Comparison of ENCODE assay signal across 8 cellular contexts in genomic region chr7:38341172-38341705, GRCh38.
DNase-seq lines count a peak whose midpoint lies in the region; ATAC-seq and TF ChIP-seq lines count a peak whose summit lies in the region.
"Not testable (repeated sequence)": the region's sequence is repeated elsewhere in the genome, so short reads cannot be mapped to it uniquely, and the experiment has no call there.

No MANE protein-coding gene starts in this region.

- H3K4me2 ChIP-seq in Loucy (ENCODE audit: low read depth, low read length, poor library complexity, severe bottlenecking) = peak overlapping the region; percentile 68
- H3K4me2 ChIP-seq in neural progenitor cell = not testable (repeated sequence)

- not testable (repeated sequence) for H3K9me3 ChIP-seq in Loucy (ENCODE audit: insufficient read depth, low read depth, low read length); adrenal gland (replicated peaks in 1 of 3); neural progenitor cell (ENCODE audit: low read depth)

- peak overlapping the region in 1 of 5 donors; percentile 51 for H3K27ac ChIP-seq in adrenal gland
- not testable (repeated sequence) for H3K27ac ChIP-seq in neural progenitor cell

- H3K4me1 ChIP-seq in Loucy (ENCODE audit: insufficient read depth, low read length, poor library complexity, severe bottlenecking) = peaks cover 17% of the 10 kb centered on the region
- H3K4me1 ChIP-seq in adrenal gland (replicated peaks in 1 of 2) = peaks cover 0 to 11% of the 10 kb centered on the region in 2 donors
- not testable (repeated sequence) for H3K4me1 ChIP-seq in neural progenitor cell

- 61 to 77% (median 73%) methylated on average over 1 to 2 of the region's 2 CpGs for WGBS in adrenal gland, 4 donors

- H3K4me3 ChIP-seq in Loucy (ENCODE audit: low read length, poor library complexity, severe bottlenecking) = peak overlapping the region; percentile 51
- not testable (repeated sequence) for H3K4me3 ChIP-seq in adrenal gland, neural progenitor cell

- H3K27me3 ChIP-seq in Loucy (ENCODE audit: insufficient read depth, low read length, poor library complexity, severe bottlenecking); adrenal gland; neural progenitor cell: not testable (repeated sequence)

- H3K4me1 Mint-ChIP-seq in neural progenitor cell = not testable (repeated sequence)

- H3K4me3 Mint-ChIP-seq in neural progenitor cell = not testable (repeated sequence)

- H3K36me3 ChIP-seq in Loucy (ENCODE audit: insufficient read depth, low read length); adrenal gland (replicated peaks in 1 of 2); neural progenitor cell: not testable (repeated sequence)

- CTCF ChIA-PET in GM10248 (lab: Yijun Ruan, JAX) = interaction anchor here (0.7 to 3.2 kb wide), 6 partner anchors 11 to 125 kb away, joined by 3 to 13 read pairs (median 6); no protein-coding TSS in a partner anchor

- H3K27me3 Mint-ChIP-seq in neural progenitor cell (ENCODE audit: insufficient read depth, low read depth) = not testable (repeated sequence)

- H3K27ac Mint-ChIP-seq in neural progenitor cell = not testable (repeated sequence)

- H3K79me2 ChIP-seq in Loucy (ENCODE audit: insufficient read depth, low read length); neural progenitor cell (ENCODE audit: low read depth): not testable (repeated sequence)

- not testable (repeated sequence) for H3K9me2 ChIP-seq in Loucy (replicated peaks; ENCODE audit: low read depth, low read length)

- TF ChIP-seq POLR2A in adrenal gland (IDR thresholded peaks at IDR 0.05) = not testable (repeated sequence)

- H3K9ac ChIP-seq in Loucy (ENCODE audit: low read depth, low read length, poor library complexity, severe bottlenecking) = peak overlapping the region; percentile 59
- not testable (repeated sequence) for H3K9ac ChIP-seq in neural progenitor cell

- not testable (repeated sequence) for H3F3A ChIP-seq in Loucy (ENCODE audit: low read depth); neural progenitor cell (ENCODE audit: low read depth)

- peak; percentile 18 for TF ChIP-seq CTCF in GM10248 (IDR thresholded peaks at IDR 0.05; ENCODE audit: control extremely low read depth, extremely low read depth, low read depth, missing control alignments)
- peak; percentile 40 for TF ChIP-seq CTCF in Loucy (conservative IDR thresholded peaks at IDR 0.05; ENCODE audit: low read length)
- TF ChIP-seq CTCF in adrenal gland (IDR thresholded peaks at IDR 0.05) = peak in 2 of 6 experiments; percentile 4 to 12
- TF ChIP-seq CTCF in neural progenitor cell (IDR thresholded peaks at IDR 0.05) = peak; percentile 14

- H4K20me1 ChIP-seq in Loucy (ENCODE audit: insufficient read depth, low read length, poor library complexity, severe bottlenecking); neural progenitor cell (ENCODE audit: low read depth): not testable (repeated sequence)

- DNase-seq in A172 (ENCODE audit: low spot score) = peak; percentile 45
- not testable (repeated sequence) for DNase-seq in GM10248 (ENCODE audit: extremely low spot score); Right ventricle myocardium inferior (ENCODE audit: missing footprints)
- peak; percentile 30 for DNase-seq in HCEC 1CT
- DNase-seq in SW 1271 (lab: John Stamatoyannopoulos, UW) = peak; percentile 42 to 47
- DNase-seq in adrenal gland = peak in 5 of 7 donors; percentile 23 to 61 (median 46)
- peak; percentile 15 for DNase-seq in neural progenitor cell (ENCODE audit: low spot score)

- not testable (repeated sequence) for H3K36me3 Mint-ChIP-seq in neural progenitor cell

- not testable (repeated sequence) for H3K9me3 Mint-ChIP-seq in neural progenitor cell

- peak; percentile 88 for ATAC-seq in Right ventricle myocardium inferior

- H2AFZ ChIP-seq in Loucy (ENCODE audit: low read length) (peak overlapping the region; percentile 73; the same call in 1 of the 2 replicates), neural progenitor cell (replicated peaks) (peak overlapping the region; percentile 18)

- intact Hi-C loops in adrenal gland (cut with DNase I); Right ventricle myocardium inferior (cut with DNase I): not testable (repeated sequence)

- POLR2A ChIA-PET in GM10248 (lab: Yijun Ruan, JAX) = not testable (repeated sequence)
